ENCODE assay signal across 9 cellular contexts in genomic region chr18:62585274-62586147, GRCh38.
DNase-seq lines count a peak whose midpoint lies in the region; ATAC-seq and FAIRE-seq lines count a peak whose summit lies in the region.
"Had no signal": no experiment of that assay in that cellular context is flagged by ENCODE, and none has a peak within 500 bp of the region (broad histone marks: within the 10 kb centered on the region; RNA-seq: fewer than 3 reads in every experiment).

No MANE protein-coding gene starts in this region.

- no peak overlapping the region for H3K27ac ChIP-seq in caudate nucleus (ENCODE audit: low read depth, low read length)
- H3K27ac ChIP-seq: thoracic aorta had no signal

- no peaks in the 10 kb centered on the region for H3K27me3 Mint-ChIP-seq in activated T-cell treated with anti-CD3 and anti-CD28 coated beads, Interleukin-2, amount 50 U/mL, for 4 hours (ENCODE audit: low read depth)

- DNase-seq in activated T-cell treated with anti-CD3 and anti-CD28 coated beads, Interleukin-2, amount 50 U/mL, for 4 hours = peak; percentile 33
- DNase-seq in stimulated activated CD4-positive, alpha-beta T cell treated with anti-CD3 and anti-CD28 coated beads, Interleukin-1b, Interleukin-23, amount 100 ng/mL, for 48 hours = peak; percentile 66
- DNase-seq in HTR-8/SVneo (ENCODE audit: insufficient read length, low spot score) (no peak), KG1 (lab: John Stamatoyannopoulos, UW) (no peak), caudate nucleus (lab: John Stamatoyannopoulos, UW) (no peak), GDM1 (lab: John Stamatoyannopoulos, UW) (no peak)

- no peak for FAIRE-seq in HTR-8/SVneo (lab: Jason Lieb, UNC)

- H3K36me3 Mint-ChIP-seq in activated T-cell treated with anti-CD3 and anti-CD28 coated beads, Interleukin-2, amount 50 U/mL, for 4 hours (ENCODE audit: insufficient read depth) = peaks cover 6% of the 10 kb centered on the region

- H3K9me3 Mint-ChIP-seq in activated T-cell treated with anti-CD3 and anti-CD28 coated beads, Interleukin-2, amount 50 U/mL, for 4 hours = no peaks in the 10 kb centered on the region

- H3K4me1 Mint-ChIP-seq in activated T-cell treated with anti-CD3 and anti-CD28 coated beads, Interleukin-2, amount 50 U/mL, for 4 hours (ENCODE audit: low read depth) = peaks cover 41% of the 10 kb centered on the region

- peak overlapping the region; percentile 60 for H3K4me3 Mint-ChIP-seq in activated T-cell treated with anti-CD3 and anti-CD28 coated beads, Interleukin-2, amount 50 U/mL, for 4 hours

- ATAC-seq in GM18907 (IDR thresholded peaks at IDR 0.05; ENCODE audit: unreplicated experiment) (peak; percentile 35), HG03060 (IDR thresholded peaks at IDR 0.05; ENCODE audit: low read depth, unreplicated experiment) (peak; percentile 2)
- peak; percentile 77 to 83 for ATAC-seq in activated T-cell treated with anti-CD3 and anti-CD28 coated beads, Interleukin-2, amount 50 U/mL, for 4 hours

Comparison
In these comparisons a context has a peak if more than half of its experiments do, and no peak if none do; other contexts are left out.
1. ATAC-seq: peak in every context shown above with its lines; median percentile 80 in activated T-cell treated with anti-CD3 and anti-CD28 coated beads, Interleukin-2, amount 50 U/mL, for 4 hours; 35 in GM18907; 2 in HG03060.
2. DNase-seq: peak in activated T-cell treated with anti-CD3 and anti-CD28 coated beads, Interleukin-2, amount 50 U/mL, for 4 hours (single experiment) and stimulated activated CD4-positive, alpha-beta T cell treated with anti-CD3 and anti-CD28 coated beads, Interleukin-1b, Interleukin-23, amount 100 ng/mL, for 48 hours (single experiment); none in HTR-8/SVneo (single experiment), KG1 (single experiment), caudate nucleus (0 of 61) and GDM1 (single experiment).